In the genomic region with DNA sequence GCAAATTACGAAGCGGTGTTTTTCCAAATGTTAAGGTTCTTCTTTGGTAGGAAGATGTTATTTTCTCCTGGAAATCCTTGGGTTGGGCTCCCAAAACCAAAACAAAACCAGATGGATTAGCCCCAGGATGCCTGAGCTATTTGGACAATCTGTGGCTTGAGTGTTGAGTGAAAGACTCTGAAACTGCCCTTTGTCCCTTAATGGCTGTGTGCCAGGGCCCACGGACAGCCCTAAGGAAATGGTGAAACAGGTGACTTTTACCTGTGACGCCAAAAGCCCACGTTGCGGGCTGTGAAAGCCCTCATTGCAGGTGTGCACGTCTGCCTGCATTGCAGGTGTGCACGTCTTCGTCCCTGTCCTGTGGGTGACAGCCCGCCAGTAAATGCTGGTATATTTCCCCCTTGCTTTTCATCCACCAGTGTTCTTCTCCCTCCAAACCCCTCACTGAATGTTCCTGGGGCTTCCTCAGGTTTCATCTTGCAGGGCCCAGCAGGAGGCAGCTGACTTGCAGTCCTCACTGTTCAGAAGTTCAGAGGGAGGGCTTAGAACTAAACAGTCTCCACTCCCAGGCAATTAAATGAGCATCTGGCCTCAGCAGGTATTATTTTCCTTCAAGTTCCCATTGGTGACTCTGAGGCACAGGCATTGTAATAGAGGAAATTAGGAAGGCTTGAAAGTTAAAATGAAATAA, we compare ENCODE assay signal across 14 cellular contexts. TPM values are rescaled to one million over a fixed set of nuclear protein-coding genes. Genes with fewer than 3 reads are reported as not detected.
DNase-seq lines count a peak whose midpoint lies in the region; ATAC-seq, FAIRE-seq and TF ChIP-seq lines count a peak whose summit lies in the region.
"Had no signal": no experiment of that assay in that cellular context is flagged by ENCODE, and none has a peak within 500 bp of the region (broad histone marks: within the 10 kb centered on the region; RNA-seq: fewer than 3 reads in every experiment).

No MANE protein-coding gene starts in this region.

- H3K36me3 Mint-ChIP-seq in activated T-cell treated with anti-CD3 and anti-CD28 coated beads, Interleukin-2, amount 50 U/mL, for 24 hours (ENCODE audit: low read depth), result peaks cover 90% of the 10 kb centered on the region
- peaks cover 10 to 19% of the 10 kb centered on the region in 2 donors for H3K36me3 Mint-ChIP-seq in activated T-cell treated with anti-CD3 and anti-CD28 coated beads, Interleukin-2, amount 50 U/mL, for 72 hours (ENCODE audit: insufficient read depth in 2 of 2)
- H3K36me3 Mint-ChIP-seq: mesothelial cell of epicardium had no signal

- intact Hi-C loops in colonic mucosa (cut with DNase I), result no loop called here

- peaks cover 59% of the 10 kb centered on the region for H3K4me1 Mint-ChIP-seq in activated T-cell treated with anti-CD3 and anti-CD28 coated beads, Interleukin-2, amount 50 U/mL, for 24 hours (ENCODE audit: low read depth)
- peaks cover 30% of the 10 kb centered on the region for H3K4me1 Mint-ChIP-seq in activated T-cell treated with anti-CD3 and anti-CD28 coated beads, Interleukin-2, amount 50 U/mL, for 72 hours (ENCODE audit: low read depth)
- H3K4me1 Mint-ChIP-seq in stimulated activated naive CD8-positive, alpha-beta T cell treated with anti-CD3 and anti-CD28 coated beads, Interleukin-15, amount 100 ng/mL, for 72 hours, result peaks cover 70% of the 10 kb centered on the region

- H3K9ac ChIP-seq in colonic mucosa (ENCODE audit: low read depth in 2 of 2, low read length in 2 of 2), result no peak overlapping the region

- H3K27me3 ChIP-seq in colonic mucosa (no peaks in the 10 kb centered on the region), small intestine (ENCODE audit: control insufficient read depth in 2 of 2, insufficient read depth in 2 of 2, low read length in 2 of 2) (no peaks in the 10 kb centered on the region)

- H3K36me3 ChIP-seq in colonic mucosa, result no peaks in the 10 kb centered on the region
- peaks cover 2 to 8% of the 10 kb centered on the region in 2 donors for H3K36me3 ChIP-seq in small intestine (ENCODE audit: control insufficient read depth in 2 of 2, insufficient read depth in 2 of 2, low read length in 2 of 2)

- H3K27ac ChIP-seq in colonic mucosa, result no peak overlapping the region
- peak overlapping the region in 1 of 2 donors; percentile 36 for H3K27ac ChIP-seq in small intestine (ENCODE audit: low read depth in 1 of 2, low read length in 1 of 2)

- ATAC-seq in activated T-cell treated with anti-CD3 and anti-CD28 coated beads, Interleukin-2, amount 50 U/mL, for 72 hours (replicated peaks in 1 of 2), result no peak
- ATAC-seq in stimulated activated naive CD8-positive, alpha-beta T cell treated with anti-CD3 and anti-CD28 coated beads, Interleukin-15, amount 100 ng/mL, for 72 hours, result no peak
- ATAC-seq in GM18861 (IDR thresholded peaks at IDR 0.05; ENCODE audit: unreplicated experiment) (no peak), HG03097 (IDR thresholded peaks at IDR 0.05; ENCODE audit: low FRiP score, unreplicated experiment) (no peak)
- ATAC-seq: GM12878; stimulated activated naive B cell treated with anti-CD40 and anti-IgM and Interleukin-4, amounts not matched to agents 10 μg/mL and 1 μg/mL and 100 μg/mL, for 72 hours had no signal

- no peak for FAIRE-seq in small intestine (lab: Jason Lieb, UNC)
- FAIRE-seq: GM12878 had no signal

- no peak overlapping the region for H3K4me3 Mint-ChIP-seq in activated T-cell treated with anti-CD3 and anti-CD28 coated beads, Interleukin-2, amount 50 U/mL, for 24 hours
- H3K4me3 Mint-ChIP-seq in activated T-cell treated with anti-CD3 and anti-CD28 coated beads, Interleukin-2, amount 50 U/mL, for 72 hours, result no peak overlapping the region
- no peak overlapping the region for H3K4me3 Mint-ChIP-seq in stimulated activated naive CD8-positive, alpha-beta T cell treated with anti-CD3 and anti-CD28 coated beads, Interleukin-15, amount 100 ng/mL, for 72 hours
- H3K4me3 Mint-ChIP-seq: mesothelial cell of epicardium; stimulated activated naive B cell treated with anti-CD40 and anti-IgM and Interleukin-4, amounts not matched to agents 10 μg/mL and 1 μg/mL and 100 μg/mL, for 72 hours had no signal

- H3K9me3 Mint-ChIP-seq in activated T-cell treated with anti-CD3 and anti-CD28 coated beads, Interleukin-2, amount 50 U/mL, for 24 hours, result no peaks in the 10 kb centered on the region
- no peaks in the 10 kb centered on the region for H3K9me3 Mint-ChIP-seq in activated T-cell treated with anti-CD3 and anti-CD28 coated beads, Interleukin-2, amount 50 U/mL, for 72 hours
- H3K9me3 Mint-ChIP-seq in stimulated activated naive CD8-positive, alpha-beta T cell treated with anti-CD3 and anti-CD28 coated beads, Interleukin-15, amount 100 ng/mL, for 72 hours, result no peaks in the 10 kb centered on the region
- H3K9me3 Mint-ChIP-seq: mesothelial cell of epicardium; stimulated activated naive B cell treated with anti-CD40 and anti-IgM and Interleukin-4, amounts not matched to agents 10 μg/mL and 1 μg/mL and 100 μg/mL, for 72 hours had no signal

- peak overlapping the region; percentile 52 for H3K27ac Mint-ChIP-seq in activated T-cell treated with anti-CD3 and anti-CD28 coated beads, Interleukin-2, amount 50 U/mL, for 24 hours
- no peak overlapping the region for H3K27ac Mint-ChIP-seq in activated T-cell treated with anti-CD3 and anti-CD28 coated beads, Interleukin-2, amount 50 U/mL, for 72 hours
- peak overlapping the region in 1 of 2 donors; percentile 78 for H3K27ac Mint-ChIP-seq in stimulated activated naive CD8-positive, alpha-beta T cell treated with anti-CD3 and anti-CD28 coated beads, Interleukin-15, amount 100 ng/mL, for 72 hours
- H3K27ac Mint-ChIP-seq: mesothelial cell of epicardium; stimulated activated naive B cell treated with anti-CD40 and anti-IgM and Interleukin-4, amounts not matched to agents 10 μg/mL and 1 μg/mL and 100 μg/mL, for 72 hours had no signal

- WGBS in small intestine, 3 donors, result 32 to 63% (median 48%) methylated on average over 10 of the region's 10 CpGs

- TF ChIP-seq CTCF in colonic mucosa (IDR thresholded peaks at IDR 0.05), result no peak

- H3K4me1 ChIP-seq in colonic mucosa, result no peaks in the 10 kb centered on the region
- peaks cover 2 to 6% of the 10 kb centered on the region in 2 donors for H3K4me1 ChIP-seq in small intestine (ENCODE audit: control insufficient read depth in 2 of 2, insufficient read depth in 1 of 2, low read depth in 1 of 2, low read length in 1 of 2)

- H3K9me3 ChIP-seq in colonic mucosa, result no peaks in the 10 kb centered on the region
- no peaks in the 10 kb centered on the region for H3K9me3 ChIP-seq in small intestine (ENCODE audit: control insufficient read depth, low read depth)

- no peaks in the 10 kb centered on the region for H3K27me3 Mint-ChIP-seq in activated T-cell treated with anti-CD3 and anti-CD28 coated beads, Interleukin-2, amount 50 U/mL, for 24 hours
- no peaks in the 10 kb centered on the region for H3K27me3 Mint-ChIP-seq in activated T-cell treated with anti-CD3 and anti-CD28 coated beads, Interleukin-2, amount 50 U/mL, for 72 hours (ENCODE audit: low read depth)
- no peaks in the 10 kb centered on the region for H3K27me3 Mint-ChIP-seq in stimulated activated naive CD8-positive, alpha-beta T cell treated with anti-CD3 and anti-CD28 coated beads, Interleukin-15, amount 100 ng/mL, for 72 hours
- H3K27me3 Mint-ChIP-seq: stimulated activated naive B cell treated with anti-CD40 and anti-IgM and Interleukin-4, amounts not matched to agents 10 μg/mL and 1 μg/mL and 100 μg/mL, for 72 hours had no signal

- no peak for DNase-seq in activated T-cell treated with anti-CD3 and anti-CD28 coated beads, Interleukin-2, amount 50 U/mL, for 24 hours
- DNase-seq in activated T-cell treated with anti-CD3 and anti-CD28 coated beads, Interleukin-2, amount 50 U/mL, for 72 hours, result no peak
- DNase-seq in NCI-H69 (lab: John Stamatoyannopoulos, UW), result peak; percentile 95
- DNase-seq in colonic mucosa, result peak; percentile 53
- DNase-seq in small intestine, result peak; percentile 60
- no peak for DNase-seq in stimulated activated naive CD8-positive, alpha-beta T cell treated with anti-CD3 and anti-CD28 coated beads, Interleukin-15, amount 100 ng/mL, for 72 hours
- DNase-seq: DMS79 treated with DMSO at 0.1 percent for 48 hours; GOT3; stimulated activated CD4-positive, alpha-beta T cell treated with anti-CD3 and anti-CD28 coated beads, Interleukin-2, amount 100 ng/mL, for 48 hours; stimulated activated naive B cell treated with anti-CD40 and anti-IgM and Interleukin-4, amounts not matched to agents 10 μg/mL and 1 μg/mL and 100 μg/mL, for 72 hours had no signal

- H3K4me3 ChIP-seq in colonic mucosa (no peak overlapping the region), small intestine (ENCODE audit: low read depth in 1 of 2, low read length in 2 of 2) (no peak overlapping the region)
- H3K4me3 ChIP-seq: GM12878 had no signal

RNA-seq across cellular contexts. Expression of gene PFKP, which starts 10.7 kb away (rescaled TPM):
- 100 to 1,000 TPM in 1 of 2 donors, 10 to 100 TPM in 1; 85.2 to 105 TPM for total RNA-seq in activated T-cell treated with anti-CD3 and anti-CD28 coated beads, Interleukin-2, amount 50 U/mL, for 72 hours
- total RNA-seq in colonic mucosa, result 100 to 1,000 TPM; 134 to 209 TPM
- polyA plus RNA-seq in small intestine, result 100 to 1,000 TPM in 1 of 3 donors, 10 to 100 TPM in 2; 57.1 to 154 (median 90.8) TPM

Comparison
In these comparisons a context has a peak if more than half of its experiments do, and no peak if none do; other contexts are left out.
1. DNase-seq: peak in NCI-H69 (single experiment), colonic mucosa (single experiment) and small intestine (single experiment); none in activated T-cell treated with anti-CD3 and anti-CD28 coated beads, Interleukin-2, amount 50 U/mL, for 24 hours (single experiment), activated T-cell treated with anti-CD3 and anti-CD28 coated beads, Interleukin-2, amount 50 U/mL, for 72 hours (0 of 2) and stimulated activated naive CD8-positive, alpha-beta T cell treated with anti-CD3 and anti-CD28 coated beads, Interleukin-15, amount 100 ng/mL, for 72 hours (0 of 2).